Comparison of ENCODE assay signal across 18 cellular contexts in the genomic region with DNA sequence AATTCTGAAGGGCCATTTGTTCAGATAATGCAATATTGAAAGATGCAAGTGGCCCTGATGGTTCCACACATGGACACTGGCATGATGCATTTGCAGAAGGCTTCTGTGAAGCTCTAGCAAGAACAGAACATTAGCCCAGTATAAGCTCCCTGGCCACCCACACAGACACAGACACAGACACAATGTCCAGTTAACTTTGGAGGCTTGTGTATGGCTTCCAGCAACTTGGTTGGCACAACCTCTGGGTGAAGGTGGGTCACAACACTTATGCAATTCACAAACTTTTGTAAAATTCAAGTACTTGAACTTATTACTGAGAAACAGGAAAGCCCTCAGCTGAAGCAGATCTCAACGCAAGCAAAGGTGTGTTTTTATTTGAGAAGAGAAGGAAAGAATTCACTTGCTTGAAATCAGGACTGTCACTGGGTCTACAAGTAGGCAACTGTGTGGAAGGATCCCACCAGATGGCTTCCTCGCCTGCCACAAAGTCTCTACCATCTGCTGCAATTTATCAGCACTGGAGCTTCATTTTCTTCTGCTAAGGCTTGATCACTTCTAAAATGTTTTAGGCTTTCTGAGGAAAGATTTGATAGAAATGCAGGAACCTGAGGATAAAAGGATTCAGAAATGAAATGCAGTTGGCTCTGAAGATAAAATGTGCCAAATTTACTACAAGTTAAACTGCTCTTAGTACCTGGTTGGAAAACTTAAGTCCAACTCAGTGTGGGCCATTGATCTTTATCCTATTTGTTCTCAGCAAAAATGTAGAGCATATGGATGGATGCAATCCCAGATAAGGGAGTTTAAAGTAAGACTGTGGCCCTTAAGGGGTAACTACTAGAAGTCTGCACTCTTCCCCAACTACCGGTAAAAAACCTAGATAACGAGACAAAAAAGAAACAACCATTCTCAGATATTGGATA.
"Had no signal": no experiment of that assay in that cellular context is flagged by ENCODE, and none has a peak within 500 bp of the region (broad histone marks: within the 10 kb centered on the region; RNA-seq: fewer than 3 reads in every experiment).

No MANE protein-coding gene starts in this region.

- H3K4me1 Mint-ChIP-seq: naive thymus-derived CD4-positive, alpha-beta T cell had no signal

- H3K27me3 ChIP-seq: ascending aorta had no signal

- ATAC-seq: activated CD4-positive, CD25-positive, alpha-beta regulatory T cell treated with anti-CD3 and anti-CD28 coated beads, Interleukin-2, amount 50 U/mL, for 24 hours; activated T-cell treated with anti-CD3 and anti-CD28 coated beads, Interleukin-2, amount 50 U/mL, for 72 hours; mucosa of descending colon; naive thymus-derived CD4-positive, alpha-beta T cell; psoas muscle; right cardiac atrium had no signal

- FAIRE-seq: endometrium, frontal cortex had no signal

- H3K4me3 ChIP-seq: ascending aorta, coronary artery, left ventricle myocardium inferior, mucosa of descending colon, psoas muscle, skin epidermis had no signal

- DNase-seq: activated CD4-positive, alpha-beta T cell treated with anti-CD3 and anti-CD28 coated beads, Interleukin-2, amount 50 U/mL, for 1 hour; activated effector memory CD4-positive, alpha-beta T cell treated with anti-CD3 and anti-CD28 coated beads, Interleukin-2, amount 50 U/mL, for 16 hours; activated naive CD4-positive, alpha-beta T cell treated with anti-CD3 and anti-CD28 coated beads, Interleukin-2, amount 50 U/mL, for 16 hours; activated T-cell treated with anti-CD3 and anti-CD28 coated beads, Interleukin-2, amount 50 U/mL, for 72 hours; left ventricle myocardium inferior; mucosa of descending colon; naive thymus-derived CD4-positive, alpha-beta T cell; psoas muscle; right cardiac atrium; T-helper 1 cell; trophoblast cell had no signal

- H3K9me3 Mint-ChIP-seq: activated T-cell treated with anti-CD3 and anti-CD28 coated beads, Interleukin-2, amount 50 U/mL, for 72 hours had no signal

- H3K4me3 Mint-ChIP-seq: activated T-cell treated with anti-CD3 and anti-CD28 coated beads, Interleukin-2, amount 50 U/mL, for 72 hours; naive thymus-derived CD4-positive, alpha-beta T cell; stimulated activated naive CD8-positive, alpha-beta T cell treated with anti-CD3 and anti-CD28 coated beads, Interleukin-15, Interleukin-2, amounts not matched to agents 100 ng/mL and 50 ng/mL, for 24 hours had no signal

- H3K27ac ChIP-seq: ascending aorta, coronary artery, left ventricle myocardium inferior, psoas muscle, skin epidermis had no signal

- H3K27ac Mint-ChIP-seq: activated T-cell treated with anti-CD3 and anti-CD28 coated beads, Interleukin-2, amount 50 U/mL, for 72 hours; naive thymus-derived CD4-positive, alpha-beta T cell; stimulated activated naive CD8-positive, alpha-beta T cell treated with anti-CD3 and anti-CD28 coated beads, Interleukin-15, Interleukin-2, amounts not matched to agents 100 ng/mL and 50 ng/mL, for 24 hours had no signal
